14 cellular contexts compared by ENCODE assay signal in the genomic region with DNA sequence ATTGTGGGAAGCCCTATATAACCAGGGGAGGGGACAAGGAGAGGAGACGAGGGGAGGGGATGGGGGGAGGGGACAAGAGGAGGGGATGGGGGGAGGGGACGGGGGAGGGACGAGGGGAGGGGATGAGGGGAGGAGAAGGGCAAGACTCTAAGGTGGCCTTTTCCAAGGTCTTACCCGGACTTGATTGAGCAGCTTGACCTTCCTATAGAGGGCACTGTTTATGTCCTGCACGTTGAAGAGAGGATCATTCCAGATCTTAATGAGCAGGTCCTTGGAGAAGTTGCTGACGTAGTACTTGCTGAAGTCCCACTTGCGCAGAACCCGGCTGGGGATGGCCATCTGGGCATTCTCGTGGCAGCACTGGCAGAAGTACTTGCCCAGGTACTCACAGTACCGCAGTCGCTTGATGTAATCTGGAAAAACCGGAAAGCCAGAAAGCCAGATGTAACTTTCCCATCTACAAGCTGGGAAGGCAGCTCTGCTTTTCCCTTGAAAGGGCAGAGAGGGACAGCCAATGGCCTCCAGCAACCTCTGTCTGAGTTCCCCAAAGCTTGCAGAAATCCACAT. TPM values are rescaled to one million over a fixed set of nuclear protein-coding genes. Genes with fewer than 3 reads are reported as not detected.
A peak's percentile ranks its signal among the peaks of the same experiment; 100 is the strongest.
DNase-seq lines count a peak whose midpoint lies in the region; ATAC-seq and TF ChIP-seq lines count a peak whose summit lies in the region.
"Had no signal": no experiment of that assay in that cellular context is flagged by ENCODE, and none has a peak within 500 bp of the region (broad histone marks: within the 10 kb centered on the region; RNA-seq: fewer than 3 reads in every experiment).

No MANE protein-coding gene starts in this region.

- H3K4me3 ChIP-seq in HCT116 (replicated peaks in 1 of 2; ENCODE audit: low read depth in 1 of 2, low read length in 2 of 2) (no peak overlapping the region), iPS DF 6.9 (ENCODE audit: low read length) (no peak overlapping the region), GM23248 (no peak overlapping the region), dorsolateral prefrontal cortex (no peak overlapping the region)

- TF ChIP-seq POLR2A in HCT116 (IDR thresholded peaks at IDR 0.05; ENCODE audit: borderline replicate concordance, extremely low read depth, insufficient read depth, insufficient read length) = no peak

- TF ChIP-seq CTCF in HCT116 (IDR thresholded peaks at IDR 0.05 in 2 of 3, conservative IDR thresholded peaks at IDR 0.05 in 1 of 3; ENCODE audit: borderline replicate concordance in 1 of 3, insufficient read depth in 1 of 3, low read depth in 2 of 3, low read length in 2 of 3) (peak in 1 of 3 experiments; percentile 8; a peak in 1 of 6 replicates), dorsolateral prefrontal cortex (IDR thresholded peaks at IDR 0.05 in 54 of 56, conservative IDR thresholded peaks at IDR 0.05 in 2 of 56; ENCODE audit: low read depth in 1 of 56, partially characterized antibody in 56 of 56) (no peak), progenitor cell of endocrine pancreas (IDR thresholded peaks at IDR 0.05; ENCODE audit: unreplicated experiment) (no peak)

- no peaks in the 10 kb centered on the region for H3F3A ChIP-seq in GM23248 (ENCODE audit: insufficient read depth)

- no peak overlapping the region for H3K4me2 ChIP-seq in HCT116 (ENCODE audit: low read length)
- no peak overlapping the region for H3K4me2 ChIP-seq in GM23248 (ENCODE audit: unreplicated experiment)

- no peak overlapping the region for H3K4me3 Mint-ChIP-seq in progenitor cell of endocrine pancreas (ENCODE audit: low read depth)

- CTCF ChIA-PET in HCT116 (lab: Charles Lee) = no interaction called here

- RAD21 ChIA-PET in HCT116 (lab: Charles Lee; ENCODE audit: low non-redundant PET in 1 of 2, low total read pairs in 2 of 2, uncharacterized antibody in 2 of 2, unreplicated experiment in 2 of 2) = no interaction called here

- intact Hi-C loops in HCT116 (cut with micrococcal nuclease) (loop anchor here (10.0 kb wide), 1 partner anchor 114 kb away; the partner anchor contains the start of gene LRCH3), dorsolateral prefrontal cortex (cut with DNase I) (no loop called here)

- H3K9ac ChIP-seq in HCT116 (ENCODE audit: low read length) (no peak overlapping the region), GM23248 (no peak overlapping the region)

- no peak overlapping the region for H3K27ac Mint-ChIP-seq in progenitor cell of endocrine pancreas

- no TSS peak for BruUV-seq in HCT116 (replicated peaks; lab: Mats Ljungman, UMichigan)

- H3K4me1 ChIP-seq in HCT116 (ENCODE audit: control insufficient read depth in 1 of 2, insufficient read depth in 2 of 2, low read length in 2 of 2) (no peaks in the 10 kb centered on the region), iPS DF 6.9 (ENCODE audit: control insufficient read depth, insufficient read depth, low read length) (no peaks in the 10 kb centered on the region), GM23248 (ENCODE audit: insufficient read depth) (no peaks in the 10 kb centered on the region)

- in situ Hi-C loops in GM23248 (cut with MboI) = no loop called here

- WGBS in iPS DF 6.9 (ENCODE audit: insufficient coverage, insufficient read length) = no CpG with 5 or more reads among the region's 12 CpGs
- 87 to 97% methylated on average over 7 to 12 of the region's 12 CpGs for WGBS in GM23248 (ENCODE audit: low coverage in 1 of 2, low lambda C conversion rate in 2 of 2, missing lambda C conversion rate in 2 of 2), 2 experiments

- POLR2A ChIA-PET in HCT116 (lab: Charles Lee) = no interaction called here

- peaks cover 9 to 23% of the 10 kb centered on the region in 2 experiments; a peak in 3 of 4 replicates for H3K36me3 ChIP-seq in HCT116 (ENCODE audit: control insufficient read depth in 1 of 2, insufficient read depth in 2 of 2, low read length in 2 of 2)
- peaks cover 10% of the 10 kb centered on the region for H3K36me3 ChIP-seq in iPS DF 6.9 (ENCODE audit: control insufficient read depth, insufficient read depth, low read length)
- peaks cover 6% of the 10 kb centered on the region; the same call in 1 of the 2 replicates for H3K36me3 ChIP-seq in GM23248 (ENCODE audit: low read depth)

- H3K36me3 Mint-ChIP-seq in progenitor cell of endocrine pancreas (ENCODE audit: insufficient read depth) = peaks cover 27% of the 10 kb centered on the region

- H3K27ac ChIP-seq in HCT116 (ENCODE audit: low read depth, low read length) (no peak overlapping the region), iPS DF 6.9 (ENCODE audit: low read length) (no peak overlapping the region), GM23248 (no peak overlapping the region), dorsolateral prefrontal cortex (peak overlapping the region in 2 of 59 donors; percentile 20 to 25)
- H3K27ac ChIP-seq: HL-60 had no signal

- H2AFZ ChIP-seq in HCT116 (ENCODE audit: low read depth, low read length, poor library complexity, severe bottlenecking) (no peak overlapping the region), GM23248 (no peak overlapping the region)

- H3K4me1 Mint-ChIP-seq in progenitor cell of endocrine pancreas (ENCODE audit: low read depth) = no peaks in the 10 kb centered on the region

- DNase-seq in ELF-1 (ENCODE audit: low read depth, low spot score) = peak; percentile 10
- DNase-seq in HCT116 (ENCODE audit: low read depth, low spot score) = no peak
- DNase-seq in amniotic epithelial cell (ENCODE audit: low read depth) = peak; percentile 9
- peak; percentile 9 for DNase-seq in iPS DF 6.9 (ENCODE audit: low read depth, low spot score)
- no peak for DNase-seq in GM23248
- DNase-seq in dorsolateral prefrontal cortex = no peak
- DNase-seq in progenitor cell of endocrine pancreas (ENCODE audit: low spot score, unreplicated experiment) = no peak
- DNase-seq: C1 segment of cervical spinal cord, DMS 273 treated with DMSO at 0.1 percent for 48 hours, NCI-H1092, NCI-H510A treated with DMSO at 0.1 percent for 48 hours, NCI-H82 had no signal

- H3K79me2 ChIP-seq in HCT116 (ENCODE audit: insufficient read depth, low read length) (no peaks in the 10 kb centered on the region), GM23248 (ENCODE audit: insufficient read depth) (no peaks in the 10 kb centered on the region)

- H3K9me3 Mint-ChIP-seq in progenitor cell of endocrine pancreas (ENCODE audit: low read depth) = peaks cover 4% of the 10 kb centered on the region

- no peaks in the 10 kb centered on the region for H3K27me3 Mint-ChIP-seq in progenitor cell of endocrine pancreas

- H3K9me3 ChIP-seq in HCT116 (ENCODE audit: control insufficient read depth in 1 of 2, insufficient read depth in 1 of 2, low read depth in 1 of 2, low read length in 2 of 2) = no peaks in the 10 kb centered on the region
- no peaks in the 10 kb centered on the region for H3K9me3 ChIP-seq in iPS DF 6.9 (ENCODE audit: control insufficient read depth, insufficient read depth, low read length)
- H3K9me3 ChIP-seq in GM23248 (ENCODE audit: low read depth) = no peaks in the 10 kb centered on the region

- ATAC-seq in HCT116 (peak; percentile 63), HG02870 (IDR thresholded peaks at IDR 0.05; ENCODE audit: unreplicated experiment) (no peak)

- H3K9me2 ChIP-seq in HCT116 (ENCODE audit: insufficient read depth) = no peaks in the 10 kb centered on the region
- no peaks in the 10 kb centered on the region for H3K9me2 ChIP-seq in GM23248 (ENCODE audit: insufficient read depth)

- H4K20me1 ChIP-seq in HCT116 (ENCODE audit: insufficient read depth) (no peaks in the 10 kb centered on the region), GM23248 (ENCODE audit: insufficient read depth) (no peaks in the 10 kb centered on the region)

- TF ChIP-seq RAD21 in HCT116 (IDR thresholded peaks at IDR 0.05; ENCODE audit: low read depth) = no peak

- no peaks in the 10 kb centered on the region for H3K27me3 ChIP-seq in HCT116 (ENCODE audit: insufficient read depth, low read length)
- no peaks in the 10 kb centered on the region for H3K27me3 ChIP-seq in iPS DF 6.9 (ENCODE audit: control insufficient read depth, insufficient read depth, low read length)
- no peaks in the 10 kb centered on the region for H3K27me3 ChIP-seq in GM23248 (replicated peaks; ENCODE audit: insufficient read depth)
- no peaks in the 10 kb centered on the region for H3K27me3 ChIP-seq in dorsolateral prefrontal cortex

TF ChIP-seq in HCT116, 20 proteins besides CTCF, POLR2A, EP300 and RAD21:
- TF ChIP-seq EGR1 (IDR thresholded peaks at IDR 0.05; ENCODE audit: low read depth) (no peak), SP1 (IDR thresholded peaks at IDR 0.05; ENCODE audit: low read depth) (no peak)
TF ChIP-seq in HCT116: peak in this region for 0.

RNA-seq across cellular contexts. Expression of gene RUBCN, which starts 55.7 kb away (rescaled TPM):
- total RNA-seq in HCT116 (2021; ENCODE audit: unreplicated experiment) (21.4 TPM), dorsolateral prefrontal cortex (100 to 1,000 TPM in 7 of 120 experiments, 10 to 100 TPM in 113; 53.9 to 114 (median 81.9) TPM), progenitor cell of endocrine pancreas (29.0 and 30.4 TPM in 2 replicates)
- 11.8 and 13.4 TPM in 2 replicates for polyA plus RNA-seq in HCT116 (2012)
- total RNA-seq in GM23248 (2014; rRNA removed; shearing (Covaris generic)) = 16.3 and 18.4 TPM in 2 replicates
- 10.5 and 11.1 TPM in 2 replicates for polyA plus RNA-seq in GM23248 (2016; fragmentation: Nextera tagmentation; extraction: Ambion mirVana)

Comparison
In these comparisons a context has a peak if more than half of its experiments do, and no peak if none do; other contexts are left out.
1. DNase-seq: peak in ELF-1 (single experiment), amniotic epithelial cell (single experiment) and iPS DF 6.9 (single experiment); none in HCT116 (single experiment), GM23248 (single experiment), dorsolateral prefrontal cortex (0 of 10) and progenitor cell of endocrine pancreas (single experiment).